In the genomic region with DNA sequence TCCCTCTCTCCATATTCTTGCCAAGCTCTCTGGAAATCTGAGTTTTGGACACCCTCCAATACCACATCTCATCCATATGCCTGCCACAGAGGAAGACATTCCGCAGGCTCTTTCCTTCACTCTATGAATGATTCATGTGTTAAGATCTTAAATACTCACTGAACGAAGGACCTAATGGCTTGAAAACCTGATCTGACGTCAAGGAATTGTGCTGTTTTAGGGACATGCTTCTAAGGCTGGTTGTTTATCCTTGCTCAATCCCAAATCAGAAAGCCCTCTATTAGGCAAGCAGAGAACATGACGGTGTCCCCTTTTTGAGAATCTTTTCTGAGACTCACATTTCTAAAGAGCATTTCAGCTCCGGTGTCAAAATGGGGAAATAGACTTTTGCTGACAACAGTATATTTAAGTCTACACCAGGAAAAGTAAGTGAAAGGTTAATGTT, we compare ENCODE assay signal across 9 cellular contexts.
DNase-seq lines count a peak whose midpoint lies in the region; ATAC-seq and TF ChIP-seq lines count a peak whose summit lies in the region.
"Had no signal": no experiment of that assay in that cellular context is flagged by ENCODE, and none has a peak within 500 bp of the region (broad histone marks: within the 10 kb centered on the region; RNA-seq: fewer than 3 reads in every experiment).

No MANE protein-coding gene starts in this region.

- H3K9me3 Mint-ChIP-seq in HFFc6, result no peaks in the 10 kb centered on the region; the same call in 1 of the 2 replicates

- H3K27me3 Mint-ChIP-seq in HFFc6 (ENCODE audit: insufficient read depth), result no peaks in the 10 kb centered on the region; the same call in 1 of the 2 replicates

- DNase-seq in HFFc6, result peak; percentile 98
- peak; percentile 98 for DNase-seq in astrocyte of the hippocampus (ENCODE audit: low read depth, low spot score)
- no peak for DNase-seq in left ventricle myocardium superior
- peak; percentile 72 for DNase-seq in superior temporal gyrus (ENCODE audit: extremely low spot score)
- DNase-seq in left colon, result no peak
- DNase-seq in NCI-H2227 treated with DMSO at 0.1 percent for 48 hours (lab: John Stamatoyannopoulos, UW), result no peak
- no peak for DNase-seq in NCI-H2029 (lab: John Stamatoyannopoulos, UW)
- DNase-seq: SIG-M5 had no signal

- peaks cover 18% of the 10 kb centered on the region for H3K36me3 Mint-ChIP-seq in HFFc6 (ENCODE audit: low read depth)

- H3K4me1 Mint-ChIP-seq in HFFc6 (ENCODE audit: low read depth), result peaks cover 72% of the 10 kb centered on the region

- H3K4me3 Mint-ChIP-seq in HFFc6, result peak overlapping the region; percentile 74

- intact Hi-C loops in left ventricle myocardium superior (cut with micrococcal nuclease) (no loop called here), left colon (cut with DNase I, micrococcal nuclease) (no loop called here)

- ATAC-seq in left ventricle myocardium superior (peak; percentile 87), left colon (no peak), GM18861 (IDR thresholded peaks at IDR 0.05; ENCODE audit: unreplicated experiment) (no peak)

- H3K27ac Mint-ChIP-seq in HFFc6, result peak overlapping the region; percentile 95

- TF ChIP-seq CTCF in HFFc6 (IDR thresholded peaks at IDR 0.05), result no peak

Comparison
In these comparisons a context has a peak if more than half of its experiments do, and no peak if none do; other contexts are left out.
1. DNase-seq: peak in HFFc6 (single experiment), astrocyte of the hippocampus (single experiment) and superior temporal gyrus (single experiment); none in left ventricle myocardium superior (single experiment), left colon (0 of 2), NCI-H2227 treated with DMSO at 0.1 percent for 48 hours (single experiment) and NCI-H2029 (single experiment).